13 cellular contexts compared by ENCODE assay signal in genomic region chr17:20122236-20122879, GRCh38.
DNase-seq lines count a peak whose midpoint lies in the region; ATAC-seq and TF ChIP-seq lines count a peak whose summit lies in the region.
"Had no signal": no experiment of that assay in that cellular context is flagged by ENCODE, and none has a peak within 500 bp of the region (broad histone marks: within the 10 kb centered on the region; RNA-seq: fewer than 3 reads in every experiment).

No MANE protein-coding gene starts in this region.

- no peak for TF ChIP-seq EP300 in SK-N-SH (IDR thresholded peaks at IDR 0.05; ENCODE audit: borderline replicate concordance in 1 of 2, low read depth in 1 of 2, low read length in 1 of 2)

- no peak overlapping the region for H3K4me2 ChIP-seq in SK-N-SH
- H3K4me2 ChIP-seq in PC-3 (ENCODE audit: low read length): no peak overlapping the region

- H4K20me1 ChIP-seq in SK-N-SH (ENCODE audit: insufficient read depth) (no peaks in the 10 kb centered on the region), PC-3 (ENCODE audit: low read length) (no peaks in the 10 kb centered on the region)

- H2AFZ ChIP-seq in SK-N-SH (ENCODE audit: low read depth) (no peak overlapping the region), PC-3 (ENCODE audit: low read length) (no peak overlapping the region)

- H3K4me3 ChIP-seq in SK-N-SH (ENCODE audit: low read depth in 2 of 2, low read length in 1 of 2) (no peak overlapping the region), aorta (ENCODE audit: low read length in 2 of 2) (no peak overlapping the region), PC-3 (ENCODE audit: low read length) (no peak overlapping the region)
- H3K4me3 ChIP-seq: cardiac muscle cell, thyroid gland had no signal

- H3K9ac ChIP-seq in SK-N-SH: no peak overlapping the region
- no peak overlapping the region for H3K9ac ChIP-seq in PC-3 (ENCODE audit: low read length)

- TF ChIP-seq CTCF in SK-N-SH (IDR thresholded peaks at IDR 0.05) (no peak), brain (conservative IDR thresholded peaks at IDR 0.05) (no peak), glutamatergic neuron (IDR thresholded peaks at IDR 0.05; ENCODE audit: partially characterized antibody, unreplicated experiment) (no peak), PC-3 (conservative IDR thresholded peaks at IDR 0.05; ENCODE audit: low read depth, low read length) (no peak)

- H3K27ac ChIP-seq in SK-N-SH (ENCODE audit: low read depth in 2 of 2, low read length in 1 of 2) (no peak overlapping the region; a peak in 1 of 4 replicates), aorta (ENCODE audit: low read depth in 1 of 2, low read length in 2 of 2) (peak overlapping the region in 1 of 2 donors; percentile 48), PC-3 (ENCODE audit: low read length) (no peak overlapping the region)
- H3K27ac ChIP-seq: cardiac muscle cell, neutrophil, thyroid gland had no signal

- no peaks in the 10 kb centered on the region for H3F3A ChIP-seq in SK-N-SH (replicated peaks; ENCODE audit: insufficient read depth)
- no peaks in the 10 kb centered on the region for H3F3A ChIP-seq in PC-3 (ENCODE audit: low read length, unreplicated experiment)

- no peaks in the 10 kb centered on the region for H3K9me3 ChIP-seq in SK-N-SH
- no peaks in the 10 kb centered on the region for H3K9me3 ChIP-seq in aorta (ENCODE audit: control insufficient read depth, low read length)
- no peaks in the 10 kb centered on the region for H3K9me3 ChIP-seq in PC-3 (ENCODE audit: low read length)
- H3K9me3 ChIP-seq: neutrophil, thyroid gland had no signal

- ATAC-seq in SK-N-SH treated with all-trans-retinoic acid at 6 μM for 48 hours (peak; percentile 27; the same call in 2 of the 3 replicates), aorta (ENCODE audit: low FRiP score) (peak; percentile 22), PC-3 (no peak)
- no peak for ATAC-seq in naive thymus-derived CD8-positive, alpha-beta T cell

- H3K27ac Mint-ChIP-seq in brain: peak overlapping the region in 3 of 5 experiments; percentile 39 to 87 (median 71)
- H3K27ac Mint-ChIP-seq in glutamatergic neuron (ENCODE audit: unreplicated experiment): no peak overlapping the region
- no peak overlapping the region for H3K27ac Mint-ChIP-seq in naive thymus-derived CD8-positive, alpha-beta T cell
- H3K27ac Mint-ChIP-seq: B cell had no signal

- H3K4me3 Mint-ChIP-seq in brain: peak overlapping the region in 1 of 5 experiments; percentile 43
- H3K4me3 Mint-ChIP-seq in glutamatergic neuron (ENCODE audit: unreplicated experiment): no peak overlapping the region
- H3K4me3 Mint-ChIP-seq in naive thymus-derived CD8-positive, alpha-beta T cell: no peak overlapping the region
- H3K4me3 Mint-ChIP-seq: B cell had no signal

- DNase-seq in SK-N-SH (no peak), medulla oblongata (ENCODE audit: extremely low spot score) (peak; percentile 84), aorta (no peak), glutamatergic neuron (no peak), PC-3 (no peak)
- DNase-seq in naive thymus-derived CD8-positive, alpha-beta T cell: no peak
- DNase-seq: NCI-H1092 had no signal

- H3K36me3 Mint-ChIP-seq in brain (no peaks in the 10 kb centered on the region), glutamatergic neuron (ENCODE audit: unreplicated experiment) (no peaks in the 10 kb centered on the region)
- H3K36me3 Mint-ChIP-seq in naive thymus-derived CD8-positive, alpha-beta T cell: no peaks in the 10 kb centered on the region

- CTCF ChIA-PET in SK-N-SH (lab: Yijun Ruan, JAX): interaction anchor here (0.6 to 4.4 kb wide), 36 partner anchors 12 to 729 kb away, joined by 3 to 67 read pairs (median 4); partner anchors contain the start of gene SPECC1
- CTCF ChIA-PET in PC-3 (lab: Charles Lee): no interaction called here

- no peaks in the 10 kb centered on the region for H3K27me3 ChIP-seq in SK-N-SH (ENCODE audit: insufficient read depth)
- no peaks in the 10 kb centered on the region for H3K27me3 ChIP-seq in aorta (ENCODE audit: control insufficient read depth in 1 of 2, insufficient read depth in 2 of 2, low read length in 1 of 2)
- H3K27me3 ChIP-seq in PC-3 (ENCODE audit: low read length): no peaks in the 10 kb centered on the region
- H3K27me3 ChIP-seq: cardiac muscle cell, neutrophil, thyroid gland had no signal

- TF ChIP-seq RAD21 in SK-N-SH (IDR thresholded peaks at IDR 0.05; ENCODE audit: low read length): no peak

- H3K27me3 Mint-ChIP-seq in brain (peaks cover 8% of the 10 kb centered on the region), glutamatergic neuron (ENCODE audit: unreplicated experiment) (no peaks in the 10 kb centered on the region)
- peaks cover 0 to 9% (median 0%) of the 10 kb centered on the region in 5 donors for H3K27me3 Mint-ChIP-seq in naive thymus-derived CD8-positive, alpha-beta T cell

- H3K4me1 Mint-ChIP-seq in brain: peaks cover 44% of the 10 kb centered on the region
- H3K4me1 Mint-ChIP-seq in glutamatergic neuron (ENCODE audit: low read depth, unreplicated experiment): peaks cover 3% of the 10 kb centered on the region
- H3K4me1 Mint-ChIP-seq in naive thymus-derived CD8-positive, alpha-beta T cell: peaks cover 0 to 2% (median 0%) of the 10 kb centered on the region in 4 donors
- H3K4me1 Mint-ChIP-seq: B cell had no signal

- WGBS in SK-N-SH (ENCODE audit: low lambda C conversion rate): 69% methylated on average over 8 of the region's 8 CpGs
- 31 to 35% methylated on average over 8 of the region's 8 CpGs for WGBS in aorta, 2 donors

- H3K79me2 ChIP-seq in SK-N-SH (ENCODE audit: insufficient read depth) (no peaks in the 10 kb centered on the region), PC-3 (ENCODE audit: low read length) (no peaks in the 10 kb centered on the region)

- POLR2A ChIA-PET in SK-N-SH (lab: Yijun Ruan, JAX) (no interaction called here), PC-3 (lab: Charles Lee; ENCODE audit: unreplicated experiment) (no interaction called here)
- POLR2A ChIA-PET in naive thymus-derived CD8-positive, alpha-beta T cell (lab: Charles Lee): interaction anchor here (0.6 kb wide), 1 partner anchor 113 kb away, joined by 3 read pairs; no protein-coding TSS in a partner anchor

- intact Hi-C loops in aorta (cut with DNase I) (loop anchor here (2.0 to 5.0 kb wide), 3 partner anchors 104 to 200 kb away; no protein-coding TSS in a partner anchor), PC-3 (cut with micrococcal nuclease) (no loop called here)

- no TSS peak for BruUV-seq in PC-3 (replicated peaks; lab: Mats Ljungman, UMichigan)

- no peaks in the 10 kb centered on the region for H3K9me3 Mint-ChIP-seq in brain
- no peaks in the 10 kb centered on the region for H3K9me3 Mint-ChIP-seq in glutamatergic neuron (ENCODE audit: unreplicated experiment)
- no peaks in the 10 kb centered on the region for H3K9me3 Mint-ChIP-seq in naive thymus-derived CD8-positive, alpha-beta T cell

- H3K9me2 ChIP-seq in SK-N-SH: no peaks in the 10 kb centered on the region
- no peaks in the 10 kb centered on the region for H3K9me2 ChIP-seq in PC-3 (replicated peaks; ENCODE audit: low read length)

- H3K36me3 ChIP-seq in SK-N-SH (replicated peaks in 1 of 2; ENCODE audit: control insufficient read depth in 1 of 2, insufficient read depth in 2 of 2, low read length in 1 of 2): no peaks in the 10 kb centered on the region
- H3K36me3 ChIP-seq in aorta (ENCODE audit: control insufficient read depth in 1 of 2, insufficient read depth in 2 of 2, low read length in 1 of 2): no peaks in the 10 kb centered on the region
- no peaks in the 10 kb centered on the region for H3K36me3 ChIP-seq in PC-3 (ENCODE audit: low read depth, low read length)
- H3K36me3 ChIP-seq: cardiac muscle cell, neutrophil, thyroid gland had no signal

- H3K4me1 ChIP-seq in SK-N-SH (ENCODE audit: control insufficient read depth in 1 of 2, insufficient read depth in 2 of 2, low read depth in 1 of 2, low read length in 1 of 2): peaks cover 0 to 5% of the 10 kb centered on the region in 2 experiments; a peak in 1 of 4 replicates
- H3K4me1 ChIP-seq in aorta (ENCODE audit: control insufficient read depth in 1 of 2, insufficient read depth in 2 of 2, low read length in 2 of 2): no peaks in the 10 kb centered on the region
- peaks cover 5% of the 10 kb centered on the region; the same call in 1 of the 2 replicates for H3K4me1 ChIP-seq in PC-3 (ENCODE audit: insufficient read depth, low read length)
- H3K4me1 ChIP-seq: thyroid gland had no signal

TF ChIP-seq in SK-N-SH treated with all-trans-retinoic acid at 6 μM for 48 hours, 23 proteins besides CTCF, POLR2A, EP300 and RAD21 (continues in another document):
- TF ChIP-seq PPARA (CRISPR knock-in tag; IDR thresholded peaks at IDR 0.05; ENCODE audit: borderline replicate concordance): no peak
- no peak for TF ChIP-seq SNAI2 (CRISPR knock-in tag; IDR thresholded peaks at IDR 0.05)
- TF ChIP-seq ZNF70 (CRISPR knock-in tag; IDR thresholded peaks at IDR 0.05): no peak
- TF ChIP-seq TCF4 (CRISPR knock-in tag; IDR thresholded peaks at IDR 0.05; ENCODE audit: borderline replicate concordance): no peak
- TF ChIP-seq BACH2 (CRISPR knock-in tag; IDR thresholded peaks at IDR 0.05; ENCODE audit: borderline replicate concordance): no peak

TF ChIP-seq in SK-N-SH, 30 proteins besides CTCF, POLR2A, EP300 and RAD21:
- TF ChIP-seq MXI1 (IDR thresholded peaks at IDR 0.05; ENCODE audit: low read depth, low read length) (no peak), ELF1 (IDR thresholded peaks at IDR 0.05) (no peak), MAX (IDR thresholded peaks at IDR 0.05; ENCODE audit: low read depth) (no peak), YY1 (IDR thresholded peaks at IDR 0.05; ENCODE audit: low read depth) (no peak), NRF1 (IDR thresholded peaks at IDR 0.05; ENCODE audit: low read depth, low read length) (no peak), RCOR1 (IDR thresholded peaks at IDR 0.05; ENCODE audit: low read length) (no peak), EZH2phosphoT487 (IDR thresholded peaks at IDR 0.05; ENCODE audit: borderline replicate concordance, low read depth) (no peak)

Comparison
In these comparisons a context has a peak if more than half of its experiments do, and no peak if none do; other contexts are left out.
1. ATAC-seq: peak in SK-N-SH treated with all-trans-retinoic acid at 6 μM for 48 hours (single experiment) and aorta (single experiment); none in PC-3 (single experiment) and naive thymus-derived CD8-positive, alpha-beta T cell (0 of 2).
2. H3K27ac Mint-ChIP-seq: peak in brain (3 of 5); none in glutamatergic neuron (single experiment) and naive thymus-derived CD8-positive, alpha-beta T cell (0 of 10).